1 cellular context compared by ENCODE assay signal in the genomic region with DNA sequence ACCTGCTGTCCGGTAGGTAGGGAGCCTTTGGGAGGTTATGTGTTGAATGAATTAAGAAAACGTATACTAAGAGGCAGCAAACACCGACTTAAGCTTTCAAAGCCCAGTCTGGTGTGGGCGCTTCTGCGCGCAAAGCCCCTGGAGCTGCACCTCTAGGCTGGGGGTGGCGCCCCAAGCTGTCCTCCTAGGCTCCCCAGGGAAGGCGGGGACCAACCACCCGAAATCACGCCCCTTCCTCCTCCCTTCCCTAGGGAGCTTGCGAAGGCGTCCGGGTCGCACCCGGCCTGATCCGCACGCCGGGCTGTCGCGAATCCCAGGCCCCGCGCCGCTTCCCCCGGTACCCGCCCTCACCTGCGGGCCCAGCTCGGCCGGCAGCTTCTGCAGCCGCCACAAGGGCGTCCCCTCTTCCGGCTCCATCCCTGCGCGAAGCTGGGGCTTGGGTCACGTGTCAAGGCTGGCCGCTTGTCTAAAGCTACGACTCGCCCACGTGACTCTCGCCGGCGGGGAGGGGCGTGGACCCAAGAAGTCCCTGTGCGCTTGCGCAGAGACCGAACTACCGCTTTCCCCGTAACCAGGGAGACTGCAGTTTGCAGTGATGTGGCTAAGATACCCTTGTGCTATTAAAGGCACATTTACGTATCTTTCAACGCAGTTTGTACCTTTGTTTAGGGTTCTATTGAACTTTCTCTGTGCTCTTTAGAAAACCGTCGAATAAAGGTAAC.
TF ChIP-seq lines count a peak whose summit lies in the region.

Gene COMMD8 (minus strand): TSS at position 468 of the 722 bp plus-strand sequence. CDS start 51 bp downstream, at position 417.

TF ChIP-seq in HepG2, 621 proteins besides CTCF, POLR2A, EP300 and RAD21 (continued from another document and continues in another):
- peak; percentile 93 for TF ChIP-seq ZNF687 (CRISPR knock-in tag; IDR thresholded peaks at IDR 0.05)
- TF ChIP-seq ZNF224 (CRISPR knock-in tag; IDR thresholded peaks at IDR 0.05), result no peak
- no peak for TF ChIP-seq MED13 (CRISPR knock-in tag; IDR thresholded peaks at IDR 0.05)
- no peak for TF ChIP-seq NCOA2 (CRISPR knock-in tag; IDR thresholded peaks at IDR 0.05)
- TF ChIP-seq, protein P1, sequence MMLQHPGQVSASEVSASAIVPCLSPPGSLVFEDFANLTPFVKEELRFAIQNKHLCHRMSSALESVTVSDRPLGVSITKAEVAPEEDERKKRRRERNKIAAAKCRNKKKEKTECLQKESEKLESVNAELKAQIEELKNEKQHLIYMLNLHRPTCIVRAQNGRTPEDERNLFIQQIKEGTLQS (CRISPR knock-in tag; IDR thresholded peaks at IDR 0.05), result no peak
- TF ChIP-seq MAFF (IDR thresholded peaks at IDR 0.05; ENCODE audit: low read depth, low read length), result no peak
- no peak for TF ChIP-seq EED (CRISPR knock-in tag; IDR thresholded peaks at IDR 0.05)
- TF ChIP-seq JARID2 (CRISPR knock-in tag; IDR thresholded peaks at IDR 0.05; ENCODE audit: insufficient replicate concordance), result no peak
- 0 out of 2 replicates have a peak, but pooled peaks have one; percentile 39 for TF ChIP-seq ZMYM3 (CRISPR knock-in tag; IDR thresholded peaks at IDR 0.05)
- TF ChIP-seq ZNF138 (CRISPR knock-in tag; IDR thresholded peaks at IDR 0.05; ENCODE audit: low read depth), result no peak
- no peak for TF ChIP-seq HOXA5 (CRISPR knock-in tag; IDR thresholded peaks at IDR 0.05)
- TF ChIP-seq SMAD9 (CRISPR knock-in tag; IDR thresholded peaks at IDR 0.05), result no peak
- peak; percentile 22; the same call in 1 of the 2 replicates for TF ChIP-seq FOXA3 (CRISPR knock-in tag; IDR thresholded peaks at IDR 0.05)
- no peak for TF ChIP-seq CHD4 (IDR thresholded peaks at IDR 0.05; ENCODE audit: borderline replicate concordance, low read length)
- TF ChIP-seq XBP1 (CRISPR knock-in tag; IDR thresholded peaks at IDR 0.05), result no peak
- no peak for TF ChIP-seq FOSL1 (CRISPR knock-in tag; IDR thresholded peaks at IDR 0.05; ENCODE audit: borderline replicate concordance)
- no peak for TF ChIP-seq ZNF660 (CRISPR knock-in tag; IDR thresholded peaks at IDR 0.05; ENCODE audit: borderline replicate concordance, low read depth)
- TF ChIP-seq, protein P2, sequence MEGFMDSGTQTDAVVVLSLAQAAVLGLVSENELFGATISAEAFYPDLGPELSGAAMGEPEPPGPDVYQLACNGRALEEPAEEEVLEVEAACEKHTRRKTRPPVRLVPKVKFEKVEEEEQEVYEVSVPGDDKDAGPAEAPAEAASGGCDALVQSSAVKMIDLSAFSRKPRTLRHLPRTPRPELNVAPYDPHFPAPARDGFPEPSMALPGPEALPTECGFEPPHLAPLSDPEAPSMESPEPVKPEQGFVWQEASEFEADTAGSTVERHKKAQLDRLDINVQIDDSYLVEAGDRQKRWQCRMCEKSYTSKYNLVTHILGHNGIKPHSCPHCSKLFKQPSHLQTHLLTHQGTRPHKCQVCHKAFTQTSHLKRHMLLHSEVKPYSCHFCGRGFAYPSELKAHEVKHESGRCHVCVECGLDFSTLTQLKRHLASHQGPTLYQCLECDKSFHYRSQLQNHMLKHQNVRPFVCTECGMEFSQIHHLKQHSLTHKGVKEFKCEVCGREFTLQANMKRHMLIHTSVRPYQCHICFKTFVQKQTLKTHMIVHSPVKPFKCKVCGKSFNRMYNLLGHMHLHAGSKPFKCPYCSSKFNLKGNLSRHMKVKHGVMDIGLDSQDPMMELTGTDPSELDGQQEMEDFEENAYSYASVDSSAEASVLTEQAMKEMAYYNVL (CRISPR knock-in tag; IDR thresholded peaks at IDR 0.05; ENCODE audit: borderline replicate concordance), result 0 out of 2 replicates have a peak, but pooled peaks have one; percentile 27
- no peak for TF ChIP-seq GABPA (IDR thresholded peaks at IDR 0.05; ENCODE audit: low read depth, low read length)
- peak; percentile 26; the same call in 1 of the 2 replicates for TF ChIP-seq GABPA (CRISPR knock-in tag; IDR thresholded peaks at IDR 0.05; ENCODE audit: low read depth)
- peak; percentile 42; the same call in 1 of the 2 replicates for TF ChIP-seq CBX5 (CRISPR knock-in tag; IDR thresholded peaks at IDR 0.05; ENCODE audit: borderline replicate concordance)
- TF ChIP-seq IRF1 (CRISPR knock-in tag; IDR thresholded peaks at IDR 0.05; ENCODE audit: low read depth), result no peak
- TF ChIP-seq ZNF7 (CRISPR knock-in tag; IDR thresholded peaks at IDR 0.05), result no peak
- no peak for TF ChIP-seq ZBTB4 (CRISPR knock-in tag; IDR thresholded peaks at IDR 0.05; ENCODE audit: borderline replicate concordance)
- peak; percentile 90 for TF ChIP-seq ZNF225 (CRISPR knock-in tag; IDR thresholded peaks at IDR 0.05)
- TF ChIP-seq NR2F2 (IDR thresholded peaks at IDR 0.05; ENCODE audit: borderline replicate concordance, low read depth), result no peak
- TF ChIP-seq ZFX (CRISPR knock-in tag; IDR thresholded peaks at IDR 0.05; ENCODE audit: low read depth), result peak; percentile 71
- no peak for TF ChIP-seq TP53 (CRISPR knock-in tag; conservative IDR thresholded peaks at IDR 0.05)
- no peak for TF ChIP-seq CBFB (CRISPR knock-in tag; IDR thresholded peaks at IDR 0.05)
- 0 out of 2 replicates have a peak, but pooled peaks have one; percentile 59 for TF ChIP-seq ZNF598 (CRISPR knock-in tag; IDR thresholded peaks at IDR 0.05; ENCODE audit: borderline replicate concordance)
- peak; percentile 77 for TF ChIP-seq DR1 (CRISPR knock-in tag; IDR thresholded peaks at IDR 0.05)
- TF ChIP-seq SOX5 (CRISPR knock-in tag; IDR thresholded peaks at IDR 0.05; ENCODE audit: borderline replicate concordance), result no peak; the same call in 1 of the 2 replicates
- TF ChIP-seq HNF4G (IDR thresholded peaks at IDR 0.05; ENCODE audit: borderline replicate concordance, low read depth, low read length), result no peak
- TF ChIP-seq HNF4G (CRISPR knock-in tag; IDR thresholded peaks at IDR 0.05; ENCODE audit: borderline replicate concordance, low read depth), result no peak
- no peak for TF ChIP-seq MBD4 (IDR thresholded peaks at IDR 0.05; ENCODE audit: borderline replicate concordance, low read length)
- 0 out of 2 replicates have a peak, but pooled peaks have one; percentile 23 for TF ChIP-seq ZNF230 (CRISPR knock-in tag; IDR thresholded peaks at IDR 0.05)
- TF ChIP-seq ZNF768 (CRISPR knock-in tag; IDR thresholded peaks at IDR 0.05), result peak; percentile 72
- TF ChIP-seq SRSF1 (optimal IDR thresholded peaks at IDR 0.05; ENCODE audit: low read depth, low read length), result peak; percentile 73
- TF ChIP-seq ZNF740 (CRISPR knock-in tag; IDR thresholded peaks at IDR 0.05), result no peak
- no peak for TF ChIP-seq TRIM24 (CRISPR knock-in tag; IDR thresholded peaks at IDR 0.05)
- no peak for TF ChIP-seq ZNF558 (CRISPR knock-in tag; IDR thresholded peaks at IDR 0.05; ENCODE audit: borderline replicate concordance)
- no peak for TF ChIP-seq THYN1 (CRISPR knock-in tag; IDR thresholded peaks at IDR 0.05; ENCODE audit: borderline replicate concordance, low read depth)
- no peak for TF ChIP-seq DNMT3B (CRISPR knock-in tag; conservative IDR thresholded peaks at IDR 0.05)
- no peak for TF ChIP-seq ZNF160 (CRISPR knock-in tag; IDR thresholded peaks at IDR 0.05)
- no peak for TF ChIP-seq SP2 (CRISPR knock-in tag; IDR thresholded peaks at IDR 0.05)
- TF ChIP-seq BCL6 (CRISPR knock-in tag; IDR thresholded peaks at IDR 0.05), result no peak
- TF ChIP-seq ZNF317 (CRISPR knock-in tag; IDR thresholded peaks at IDR 0.05), result no peak
- TF ChIP-seq FIP1L1 (IDR thresholded peaks at IDR 0.05; ENCODE audit: borderline replicate concordance, insufficient read depth, low read depth, low read length), result no peak
- no peak for TF ChIP-seq ZNF292 (CRISPR knock-in tag; IDR thresholded peaks at IDR 0.05; ENCODE audit: borderline replicate concordance, low read depth)
- peak; percentile 99 for TF ChIP-seq USF2 (IDR thresholded peaks at IDR 0.05; ENCODE audit: low read depth, low read length)
- TF ChIP-seq USF2 (CRISPR knock-in tag; IDR thresholded peaks at IDR 0.05; ENCODE audit: borderline replicate concordance), result peak; percentile 99; the same call in 1 of the 2 replicates
